2 cellular contexts compared by ENCODE assay signal in the genomic region with DNA sequence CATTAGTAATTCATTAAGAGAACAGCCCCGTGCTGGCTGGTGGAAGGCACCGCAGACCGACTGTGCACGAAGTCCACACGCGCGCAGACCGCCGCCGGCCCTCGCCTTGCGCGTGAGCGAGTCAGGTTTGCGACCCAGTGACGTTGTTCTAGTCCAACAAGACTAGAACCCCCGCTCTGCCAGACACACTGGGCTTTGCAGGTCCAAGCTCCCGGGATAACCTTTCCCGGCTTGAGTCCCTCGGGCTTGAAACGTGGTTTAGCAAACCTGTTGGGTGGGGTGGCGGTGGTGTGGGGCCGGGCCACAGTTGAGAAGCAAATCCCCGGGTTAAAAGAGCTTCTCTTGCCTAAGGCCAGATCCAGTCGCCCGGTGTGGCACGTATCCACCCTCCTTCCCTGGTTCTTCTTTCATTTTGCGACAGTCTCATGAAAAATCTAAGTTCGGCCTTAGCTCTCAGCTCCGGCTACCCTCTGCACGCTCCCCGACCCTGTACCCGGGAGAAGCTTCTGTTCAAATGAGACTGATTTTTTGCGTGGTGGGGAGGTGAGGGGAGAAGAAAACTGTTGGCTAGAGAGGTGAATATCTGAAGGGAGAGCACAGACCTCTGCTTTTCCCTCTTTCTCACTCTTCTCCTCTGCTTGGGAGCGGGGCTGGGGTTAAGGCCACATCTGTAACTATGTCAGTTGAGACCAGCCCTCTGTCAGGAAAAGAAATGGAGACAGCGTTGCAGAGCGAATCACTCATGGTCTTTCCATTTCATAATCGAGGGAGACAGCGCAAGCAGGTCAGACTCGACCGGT.
TF ChIP-seq lines count a peak whose summit lies in the region.

No MANE protein-coding gene starts in this region.

TF ChIP-seq in SK-N-SH, 30 proteins besides CTCF, POLR2A, EP300 and RAD21 (continued from another document):
- TF ChIP-seq, protein P1, sequence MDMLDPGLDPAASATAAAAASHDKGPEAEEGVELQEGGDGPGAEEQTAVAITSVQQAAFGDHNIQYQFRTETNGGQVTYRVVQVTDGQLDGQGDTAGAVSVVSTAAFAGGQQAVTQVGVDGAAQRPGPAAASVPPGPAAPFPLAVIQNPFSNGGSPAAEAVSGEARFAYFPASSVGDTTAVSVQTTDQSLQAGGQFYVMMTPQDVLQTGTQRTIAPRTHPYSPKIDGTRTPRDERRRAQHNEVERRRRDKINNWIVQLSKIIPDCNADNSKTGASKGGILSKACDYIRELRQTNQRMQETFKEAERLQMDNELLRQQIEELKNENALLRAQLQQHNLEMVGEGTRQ (IDR thresholded peaks at IDR 0.05; ENCODE audit: borderline replicate concordance, low read depth, low read length), result no peak
- TF ChIP-seq CHD2 (IDR thresholded peaks at IDR 0.05; ENCODE audit: low read length, partially characterized antibody), result no peak
- TF ChIP-seq SIN3A (IDR thresholded peaks at IDR 0.05; ENCODE audit: borderline replicate concordance, low read depth, low read length), result no peak
- no peak for TF ChIP-seq ELF1 (IDR thresholded peaks at IDR 0.05)
- TF ChIP-seq, protein P2, sequence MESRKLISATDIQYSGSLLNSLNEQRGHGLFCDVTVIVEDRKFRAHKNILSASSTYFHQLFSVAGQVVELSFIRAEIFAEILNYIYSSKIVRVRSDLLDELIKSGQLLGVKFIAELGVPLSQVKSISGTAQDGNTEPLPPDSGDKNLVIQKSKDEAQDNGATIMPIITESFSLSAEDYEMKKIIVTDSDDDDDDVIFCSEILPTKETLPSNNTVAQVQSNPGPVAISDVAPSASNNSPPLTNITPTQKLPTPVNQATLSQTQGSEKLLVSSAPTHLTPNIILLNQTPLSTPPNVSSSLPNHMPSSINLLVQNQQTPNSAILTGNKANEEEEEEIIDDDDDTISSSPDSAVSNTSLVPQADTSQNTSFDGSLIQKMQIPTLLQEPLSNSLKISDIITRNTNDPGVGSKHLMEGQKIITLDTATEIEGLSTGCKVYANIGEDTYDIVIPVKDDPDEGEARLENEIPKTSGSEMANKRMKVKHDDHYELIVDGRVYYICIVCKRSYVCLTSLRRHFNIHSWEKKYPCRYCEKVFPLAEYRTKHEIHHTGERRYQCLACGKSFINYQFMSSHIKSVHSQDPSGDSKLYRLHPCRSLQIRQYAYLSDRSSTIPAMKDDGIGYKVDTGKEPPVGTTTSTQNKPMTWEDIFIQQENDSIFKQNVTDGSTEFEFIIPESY (IDR thresholded peaks at IDR 0.05; ENCODE audit: borderline replicate concordance, low read depth), result no peak
- no peak for TF ChIP-seq FOXJ3 (CRISPR knock-in tag; IDR thresholded peaks at IDR 0.05)
- TF ChIP-seq YY1 (IDR thresholded peaks at IDR 0.05; ENCODE audit: low read depth), result no peak
- no peak for TF ChIP-seq GATA2 (CRISPR knock-in tag; IDR thresholded peaks at IDR 0.05)
- TF ChIP-seq, protein P3, sequence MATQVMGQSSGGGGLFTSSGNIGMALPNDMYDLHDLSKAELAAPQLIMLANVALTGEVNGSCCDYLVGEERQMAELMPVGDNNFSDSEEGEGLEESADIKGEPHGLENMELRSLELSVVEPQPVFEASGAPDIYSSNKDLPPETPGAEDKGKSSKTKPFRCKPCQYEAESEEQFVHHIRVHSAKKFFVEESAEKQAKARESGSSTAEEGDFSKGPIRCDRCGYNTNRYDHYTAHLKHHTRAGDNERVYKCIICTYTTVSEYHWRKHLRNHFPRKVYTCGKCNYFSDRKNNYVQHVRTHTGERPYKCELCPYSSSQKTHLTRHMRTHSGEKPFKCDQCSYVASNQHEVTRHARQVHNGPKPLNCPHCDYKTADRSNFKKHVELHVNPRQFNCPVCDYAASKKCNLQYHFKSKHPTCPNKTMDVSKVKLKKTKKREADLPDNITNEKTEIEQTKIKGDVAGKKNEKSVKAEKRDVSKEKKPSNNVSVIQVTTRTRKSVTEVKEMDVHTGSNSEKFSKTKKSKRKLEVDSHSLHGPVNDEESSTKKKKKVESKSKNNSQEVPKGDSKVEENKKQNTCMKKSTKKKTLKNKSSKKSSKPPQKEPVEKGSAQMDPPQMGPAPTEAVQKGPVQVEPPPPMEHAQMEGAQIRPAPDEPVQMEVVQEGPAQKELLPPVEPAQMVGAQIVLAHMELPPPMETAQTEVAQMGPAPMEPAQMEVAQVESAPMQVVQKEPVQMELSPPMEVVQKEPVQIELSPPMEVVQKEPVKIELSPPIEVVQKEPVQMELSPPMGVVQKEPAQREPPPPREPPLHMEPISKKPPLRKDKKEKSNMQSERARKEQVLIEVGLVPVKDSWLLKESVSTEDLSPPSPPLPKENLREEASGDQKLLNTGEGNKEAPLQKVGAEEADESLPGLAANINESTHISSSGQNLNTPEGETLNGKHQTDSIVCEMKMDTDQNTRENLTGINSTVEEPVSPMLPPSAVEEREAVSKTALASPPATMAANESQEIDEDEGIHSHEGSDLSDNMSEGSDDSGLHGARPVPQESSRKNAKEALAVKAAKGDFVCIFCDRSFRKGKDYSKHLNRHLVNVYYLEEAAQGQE (IDR thresholded peaks at IDR 0.05; ENCODE audit: low read depth, low read length), result no peak
- no peak for TF ChIP-seq SMC3 (IDR thresholded peaks at IDR 0.05; ENCODE audit: low read depth, low read length)
- no peak for TF ChIP-seq JUND (IDR thresholded peaks at IDR 0.05)
- TF ChIP-seq RXRA (IDR thresholded peaks at IDR 0.05; ENCODE audit: borderline replicate concordance, low read depth), result no peak
- no peak for TF ChIP-seq POLR2AphosphoS5 (IDR thresholded peaks at IDR 0.05; ENCODE audit: low read depth, low read length)
- TF ChIP-seq MEF2A (IDR thresholded peaks at IDR 0.05; ENCODE audit: borderline replicate concordance, low read depth), result no peak
- no peak for TF ChIP-seq NFIC (IDR thresholded peaks at IDR 0.05; ENCODE audit: borderline replicate concordance)
- TF ChIP-seq, protein P4, sequence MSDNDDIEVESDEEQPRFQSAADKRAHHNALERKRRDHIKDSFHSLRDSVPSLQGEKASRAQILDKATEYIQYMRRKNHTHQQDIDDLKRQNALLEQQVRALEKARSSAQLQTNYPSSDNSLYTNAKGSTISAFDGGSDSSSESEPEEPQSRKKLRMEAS (IDR thresholded peaks at IDR 0.05; ENCODE audit: low read depth), result no peak

TF ChIP-seq in SK-N-SH treated with all-trans-retinoic acid at 6 μM for 48 hours, 23 proteins besides CTCF, POLR2A, EP300 and RAD21 (continued from another document):
- TF ChIP-seq, protein P5, sequence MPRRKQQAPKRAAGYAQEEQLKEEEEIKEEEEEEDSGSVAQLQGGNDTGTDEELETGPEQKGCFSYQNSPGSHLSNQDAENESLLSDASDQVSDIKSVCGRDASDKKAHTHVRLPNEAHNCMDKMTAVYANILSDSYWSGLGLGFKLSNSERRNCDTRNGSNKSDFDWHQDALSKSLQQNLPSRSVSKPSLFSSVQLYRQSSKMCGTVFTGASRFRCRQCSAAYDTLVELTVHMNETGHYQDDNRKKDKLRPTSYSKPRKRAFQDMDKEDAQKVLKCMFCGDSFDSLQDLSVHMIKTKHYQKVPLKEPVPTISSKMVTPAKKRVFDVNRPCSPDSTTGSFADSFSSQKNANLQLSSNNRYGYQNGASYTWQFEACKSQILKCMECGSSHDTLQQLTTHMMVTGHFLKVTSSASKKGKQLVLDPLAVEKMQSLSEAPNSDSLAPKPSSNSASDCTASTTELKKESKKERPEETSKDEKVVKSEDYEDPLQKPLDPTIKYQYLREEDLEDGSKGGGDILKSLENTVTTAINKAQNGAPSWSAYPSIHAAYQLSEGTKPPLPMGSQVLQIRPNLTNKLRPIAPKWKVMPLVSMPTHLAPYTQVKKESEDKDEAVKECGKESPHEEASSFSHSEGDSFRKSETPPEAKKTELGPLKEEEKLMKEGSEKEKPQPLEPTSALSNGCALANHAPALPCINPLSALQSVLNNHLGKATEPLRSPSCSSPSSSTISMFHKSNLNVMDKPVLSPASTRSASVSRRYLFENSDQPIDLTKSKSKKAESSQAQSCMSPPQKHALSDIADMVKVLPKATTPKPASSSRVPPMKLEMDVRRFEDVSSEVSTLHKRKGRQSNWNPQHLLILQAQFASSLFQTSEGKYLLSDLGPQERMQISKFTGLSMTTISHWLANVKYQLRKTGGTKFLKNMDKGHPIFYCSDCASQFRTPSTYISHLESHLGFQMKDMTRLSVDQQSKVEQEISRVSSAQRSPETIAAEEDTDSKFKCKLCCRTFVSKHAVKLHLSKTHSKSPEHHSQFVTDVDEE (CRISPR knock-in tag; IDR thresholded peaks at IDR 0.05), result no peak
- TF ChIP-seq, protein P6, sequence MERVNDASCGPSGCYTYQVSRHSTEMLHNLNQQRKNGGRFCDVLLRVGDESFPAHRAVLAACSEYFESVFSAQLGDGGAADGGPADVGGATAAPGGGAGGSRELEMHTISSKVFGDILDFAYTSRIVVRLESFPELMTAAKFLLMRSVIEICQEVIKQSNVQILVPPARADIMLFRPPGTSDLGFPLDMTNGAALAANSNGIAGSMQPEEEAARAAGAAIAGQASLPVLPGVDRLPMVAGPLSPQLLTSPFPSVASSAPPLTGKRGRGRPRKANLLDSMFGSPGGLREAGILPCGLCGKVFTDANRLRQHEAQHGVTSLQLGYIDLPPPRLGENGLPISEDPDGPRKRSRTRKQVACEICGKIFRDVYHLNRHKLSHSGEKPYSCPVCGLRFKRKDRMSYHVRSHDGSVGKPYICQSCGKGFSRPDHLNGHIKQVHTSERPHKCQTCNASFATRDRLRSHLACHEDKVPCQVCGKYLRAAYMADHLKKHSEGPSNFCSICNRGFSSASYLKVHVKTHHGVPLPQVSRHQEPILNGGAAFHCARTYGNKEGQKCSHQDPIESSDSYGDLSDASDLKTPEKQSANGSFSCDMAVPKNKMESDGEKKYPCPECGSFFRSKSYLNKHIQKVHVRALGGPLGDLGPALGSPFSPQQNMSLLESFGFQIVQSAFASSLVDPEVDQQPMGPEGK (CRISPR knock-in tag; IDR thresholded peaks at IDR 0.05; ENCODE audit: borderline replicate concordance), result no peak
